10 cellular contexts compared by ENCODE assay signal in genomic region chr11:68927280-68928107, GRCh38. TPM values are rescaled to one million over a fixed set of nuclear protein-coding genes. Genes with fewer than 3 reads are reported as not detected.
A peak's percentile ranks its signal among the peaks of the same experiment; 100 is the strongest.
DNase-seq lines count a peak whose midpoint lies in the region; ATAC-seq and TF ChIP-seq lines count a peak whose summit lies in the region.
"Had no signal": no experiment of that assay in that cellular context is flagged by ENCODE, and none has a peak within 500 bp of the region (broad histone marks: within the 10 kb centered on the region; RNA-seq: fewer than 3 reads in every experiment).

No MANE protein-coding gene starts in this region.

- H3K27ac ChIP-seq in OCI-LY3 (ENCODE audit: low read length), result no peak overlapping the region
- H3K27ac ChIP-seq in stomach smooth muscle (ENCODE audit: low read length), result peak overlapping the region; percentile 89
- no peak overlapping the region; a peak in 1 of 4 replicates for H3K27ac ChIP-seq in SK-N-SH (ENCODE audit: low read depth in 2 of 2, low read length in 1 of 2)

- POLR2A ChIA-PET in SK-N-SH (lab: Yijun Ruan, JAX), result no interaction called here

- ATAC-seq in GM21515 (IDR thresholded peaks at IDR 0.05; ENCODE audit: unreplicated experiment) (peak; percentile 78), GM21390 (IDR thresholded peaks at IDR 0.05; ENCODE audit: unreplicated experiment) (no peak)

- CTCF ChIA-PET in SK-N-SH (lab: Yijun Ruan, JAX), result interaction anchor here (0.7 kb wide), 1 partner anchor 22 kb away, joined by 3 read pairs; no protein-coding TSS in a partner anchor

- H3K4me1 ChIP-seq in OCI-LY3 (ENCODE audit: low read length) (peaks cover 11% of the 10 kb centered on the region), stomach smooth muscle (ENCODE audit: control insufficient read depth, insufficient read depth, low read length) (peaks cover 46% of the 10 kb centered on the region), SK-N-SH (ENCODE audit: control insufficient read depth in 1 of 2, insufficient read depth in 2 of 2, low read depth in 1 of 2, low read length in 1 of 2) (no peaks in the 10 kb centered on the region; a peak in 1 of 4 replicates)

- H4K20me1 ChIP-seq in OCI-LY3 (ENCODE audit: insufficient read depth, low read length) (peaks cover 8% of the 10 kb centered on the region), SK-N-SH (ENCODE audit: insufficient read depth) (no peaks in the 10 kb centered on the region)

- H3K79me2 ChIP-seq in OCI-LY3 (ENCODE audit: low read length), result peaks cover 10% of the 10 kb centered on the region; the same call in 1 of the 2 replicates
- H3K79me2 ChIP-seq in SK-N-SH (ENCODE audit: insufficient read depth), result peaks cover 7% of the 10 kb centered on the region; the same call in 1 of the 2 replicates

- H2AFZ ChIP-seq in OCI-LY3 (ENCODE audit: low read depth, low read length) (no peak overlapping the region), SK-N-SH (ENCODE audit: low read depth) (no peak overlapping the region)

- H3K9ac ChIP-seq in OCI-LY3 (ENCODE audit: low read length) (no peak overlapping the region), stomach smooth muscle (ENCODE audit: low read length in 2 of 2) (peak overlapping the region; percentile 47 to 77), SK-N-SH (no peak overlapping the region)

- TF ChIP-seq RAD21 in SK-N-SH (IDR thresholded peaks at IDR 0.05; ENCODE audit: low read length), result no peak

- 92% methylated on average over 10 of the region's 12 CpGs for WGBS in SK-N-SH (ENCODE audit: low lambda C conversion rate)

- H3K4me2 ChIP-seq in OCI-LY3 (ENCODE audit: low read length), result peak overlapping the region; percentile 29
- H3K4me2 ChIP-seq in SK-N-SH, result no peak overlapping the region

- no peak for TF ChIP-seq EP300 in SK-N-SH (IDR thresholded peaks at IDR 0.05; ENCODE audit: borderline replicate concordance in 1 of 2, low read depth in 1 of 2, low read length in 1 of 2)

- no peaks in the 10 kb centered on the region for H3F3A ChIP-seq in SK-N-SH (replicated peaks; ENCODE audit: insufficient read depth)

- peak; percentile 53 for DNase-seq in fibroblast of the aortic adventitia (ENCODE audit: low read depth)
- no peak for DNase-seq in SK-N-SH
- DNase-seq in NK-92 (lab: John Stamatoyannopoulos, UW; ENCODE audit: unreplicated experiment), result no peak
- DNase-seq: GDM1, NCI-H1930 had no signal

- H3K27me3 ChIP-seq in OCI-LY3 (ENCODE audit: low read depth, low read length), result no peaks in the 10 kb centered on the region
- no peaks in the 10 kb centered on the region for H3K27me3 ChIP-seq in stomach smooth muscle (ENCODE audit: control insufficient read depth in 1 of 2, insufficient read depth in 2 of 2, low read length in 2 of 2)
- no peaks in the 10 kb centered on the region for H3K27me3 ChIP-seq in SK-N-SH (ENCODE audit: insufficient read depth)

- H3K9me3 ChIP-seq in OCI-LY3 (ENCODE audit: insufficient read depth, low read length) (peaks cover 15% of the 10 kb centered on the region), stomach smooth muscle (ENCODE audit: control insufficient read depth in 2 of 2, low read length in 2 of 2) (peaks cover 5 to 6% of the 10 kb centered on the region in 2 donors), SK-N-SH (peaks cover 5% of the 10 kb centered on the region; the same call in 1 of the 2 replicates)

- H3K9me2 ChIP-seq in SK-N-SH, result no peaks in the 10 kb centered on the region

- H3K36me3 ChIP-seq in OCI-LY3 (replicated peaks; ENCODE audit: low read depth, low read length), result peaks cover 67% of the 10 kb centered on the region
- H3K36me3 ChIP-seq in stomach smooth muscle (ENCODE audit: control insufficient read depth in 2 of 2, insufficient read depth in 2 of 2, low read length in 2 of 2), result peaks cover 20 to 50% of the 10 kb centered on the region in 2 donors
- H3K36me3 ChIP-seq in SK-N-SH (replicated peaks in 1 of 2; ENCODE audit: control insufficient read depth in 1 of 2, insufficient read depth in 2 of 2, low read length in 1 of 2), result peaks cover 49 to 52% of the 10 kb centered on the region in 2 experiments

- TF ChIP-seq CTCF in OCI-LY3 (IDR thresholded peaks at IDR 0.05; ENCODE audit: low read depth, low read length), result no peak
- no peak for TF ChIP-seq CTCF in fibroblast of the aortic adventitia (IDR thresholded peaks at IDR 0.05; ENCODE audit: insufficient read depth, low read length)
- no peak for TF ChIP-seq CTCF in SK-N-SH (IDR thresholded peaks at IDR 0.05)

- no peak overlapping the region for H3K4me3 ChIP-seq in OCI-LY3 (ENCODE audit: low read length)
- H3K4me3 ChIP-seq in fibroblast of the aortic adventitia (ENCODE audit: low read depth, low read length), result no peak overlapping the region
- peak overlapping the region; percentile 17 to 22 for H3K4me3 ChIP-seq in stomach smooth muscle (ENCODE audit: low read length in 2 of 2)
- H3K4me3 ChIP-seq in SK-N-SH (ENCODE audit: low read depth in 2 of 2, low read length in 1 of 2), result no peak overlapping the region

TF ChIP-seq in SK-N-SH, 30 proteins besides CTCF, POLR2A, EP300 and RAD21:
- TF ChIP-seq YY1 (IDR thresholded peaks at IDR 0.05; ENCODE audit: low read depth) (no peak), CHD2 (IDR thresholded peaks at IDR 0.05; ENCODE audit: low read length, partially characterized antibody) (no peak), USF1 (IDR thresholded peaks at IDR 0.05; ENCODE audit: borderline replicate concordance, low read depth) (no peak), NFIC (IDR thresholded peaks at IDR 0.05; ENCODE audit: borderline replicate concordance) (no peak), RXRA (IDR thresholded peaks at IDR 0.05; ENCODE audit: borderline replicate concordance, low read depth) (no peak), IRF3 (IDR thresholded peaks at IDR 0.05; ENCODE audit: low read depth, low read length) (no peak), NRF1 (IDR thresholded peaks at IDR 0.05; ENCODE audit: low read depth, low read length) (no peak), JUND (IDR thresholded peaks at IDR 0.05) (no peak), POLR2AphosphoS5 (IDR thresholded peaks at IDR 0.05; ENCODE audit: low read depth, low read length) (no peak), RFX5 (IDR thresholded peaks at IDR 0.05; ENCODE audit: low read length) (no peak), EZH2phosphoT487 (IDR thresholded peaks at IDR 0.05; ENCODE audit: borderline replicate concordance, low read depth) (no peak), MXI1 (IDR thresholded peaks at IDR 0.05; ENCODE audit: low read depth, low read length) (no peak), GABPA (IDR thresholded peaks at IDR 0.05; ENCODE audit: low read depth) (no peak), FOSL2 (IDR thresholded peaks at IDR 0.05; ENCODE audit: borderline replicate concordance, low read depth) (no peak), SMC3 (IDR thresholded peaks at IDR 0.05; ENCODE audit: low read depth, low read length) (no peak), RCOR1 (IDR thresholded peaks at IDR 0.05; ENCODE audit: low read length) (no peak)

RNA-seq across cellular contexts. Expression of gene IGHMBP2, which starts 23.8 kb away (rescaled TPM):
- total RNA-seq in fibroblast of the aortic adventitia (ENCODE audit: low replicate concordance), result 10.8 and 11.0 TPM in 2 replicates
- 7.8 and 9.0 TPM in 2 replicates for polyA plus RNA-seq in SK-N-SH (2012; rRNA removed)
- polyA plus RNA-seq in SK-N-SH (2012; cell fraction: cytosol; rRNA removed), result 2.7 and 5.2 TPM in 2 replicates
- 29.1 and 32.4 TPM in 2 replicates for polyA plus RNA-seq in SK-N-SH (2012; cell fraction: nucleus; rRNA removed)

RNA-seq across cellular contexts. Expression of gene MRPL21, which starts 23.9 kb away (rescaled TPM):
- 57.8 and 62.9 TPM in 2 replicates for total RNA-seq in fibroblast of the aortic adventitia (ENCODE audit: low replicate concordance)
- 98.3 and 125 TPM in 2 replicates for polyA plus RNA-seq in SK-N-SH (2012; rRNA removed)
- polyA plus RNA-seq in SK-N-SH (2012; cell fraction: cytosol; rRNA removed), result 84.3 and 115 TPM in 2 replicates
- polyA plus RNA-seq in SK-N-SH (2012; cell fraction: nucleus; rRNA removed), result 54.2 and 63.0 TPM in 2 replicates

RNA-seq across cellular contexts. Expression of gene MRGPRD, which starts 53.3 kb away (rescaled TPM):
- not detected in 2 replicates for total RNA-seq in fibroblast of the aortic adventitia (ENCODE audit: low replicate concordance)
- polyA plus RNA-seq in SK-N-SH (2012; rRNA removed), result not detected in 2 replicates
- polyA plus RNA-seq in SK-N-SH (2012; cell fraction: cytosol; rRNA removed), result not detected in 2 replicates
- polyA plus RNA-seq in SK-N-SH (2012; cell fraction: nucleus; rRNA removed), result not detected in 2 replicates
- total RNA-seq: posterior vena cava had no signal

Comparison
In these comparisons a context has a peak if more than half of its experiments do, and no peak if none do; other contexts are left out.
1. H3K4me3 ChIP-seq: peak in stomach smooth muscle (2 of 2); none in OCI-LY3 (single experiment), fibroblast of the aortic adventitia (single experiment) and SK-N-SH (0 of 2).
2. H3K9ac ChIP-seq: peak in stomach smooth muscle (2 of 2); none in OCI-LY3 (single experiment) and SK-N-SH (single experiment).